In the genomic region with DNA sequence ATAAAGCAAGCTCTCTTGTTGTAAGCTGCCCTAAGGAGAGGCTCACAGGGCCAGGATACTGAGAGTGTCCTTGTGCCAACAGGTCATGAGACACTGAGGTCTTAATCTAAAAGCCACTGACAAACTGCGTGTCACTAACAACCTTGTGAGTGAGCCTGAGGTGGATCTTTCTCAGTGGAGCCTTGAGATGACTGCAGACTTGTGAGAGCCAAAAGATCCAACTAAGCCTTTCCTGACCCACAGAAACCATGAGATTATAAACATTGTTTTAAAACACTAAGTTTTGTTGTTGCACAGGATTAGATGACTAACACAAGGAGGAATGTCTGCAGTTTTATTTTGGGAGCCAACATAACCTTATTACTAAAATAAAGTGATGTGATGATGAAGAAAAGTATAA, we compare ENCODE assay signal across 15 cellular contexts.
DNase-seq lines count a peak whose midpoint lies in the region; ATAC-seq, FAIRE-seq and TF ChIP-seq lines count a peak whose summit lies in the region.
"Had no signal": no experiment of that assay in that cellular context is flagged by ENCODE, and none has a peak within 500 bp of the region (broad histone marks: within the 10 kb centered on the region; RNA-seq: fewer than 3 reads in every experiment).

No MANE protein-coding gene starts in this region.

- no peaks in the 10 kb centered on the region for H3K79me2 ChIP-seq in endothelial cell of umbilical vein (ENCODE audit: control insufficient read depth, insufficient read depth, low read length)

- TF ChIP-seq CTCF in endothelial cell of umbilical vein (IDR thresholded peaks at IDR 0.05; ENCODE audit: extremely low read depth in 1 of 2, insufficient read depth in 1 of 2, low read depth in 1 of 2, low read length in 2 of 2) (no peak), heart right ventricle (IDR thresholded peaks at IDR 0.05) (no peak), D721Med (IDR thresholded peaks at IDR 0.05; ENCODE audit: insufficient read depth, missing control alignments) (no peak)

- H3K4me1 ChIP-seq in SJCRH30 (no peaks in the 10 kb centered on the region; the same call in 1 of the 2 replicates), endothelial cell of umbilical vein (ENCODE audit: control insufficient read depth, extremely low read depth, insufficient read depth, low read length) (peaks cover 8% of the 10 kb centered on the region), small intestine (ENCODE audit: control insufficient read depth in 2 of 2, insufficient read depth in 1 of 2, low read depth in 1 of 2, low read length in 1 of 2) (no peaks in the 10 kb centered on the region), heart right ventricle (no peaks in the 10 kb centered on the region)
- H3K4me1 ChIP-seq: prostate gland had no signal

- H3K27ac ChIP-seq in SJCRH30 (no peak overlapping the region), endothelial cell of umbilical vein (ENCODE audit: insufficient read depth, low read depth, low read length) (peak overlapping the region; percentile 33), small intestine (ENCODE audit: low read depth in 1 of 2, low read length in 1 of 2) (no peak overlapping the region), heart right ventricle (no peak overlapping the region)
- H3K27ac ChIP-seq: KMS-11, prostate gland had no signal

- no TSS peak for BruUV-seq in endothelial cell of umbilical vein (replicated peaks; lab: Mats Ljungman, UMichigan)

- CTCF ChIA-PET in endothelial cell of umbilical vein (lab: Charles Lee) = interaction anchor here (1.0 kb wide), 1 partner anchor 23 kb away, joined by 3 read pairs; no protein-coding TSS in a partner anchor

- no peak overlapping the region for H3K4me2 ChIP-seq in endothelial cell of umbilical vein (ENCODE audit: insufficient read depth, low read length)
- H3K4me2 ChIP-seq: KMS-11 had no signal

- H3K4me3 ChIP-seq in SJCRH30 (no peak overlapping the region), endothelial cell of umbilical vein (replicated peaks in 1 of 3; ENCODE audit: insufficient read depth in 1 of 3, low read depth in 1 of 3, low read length in 3 of 3) (no peak overlapping the region), skeletal muscle cell (ENCODE audit: low read depth, low read length) (no peak overlapping the region), small intestine (ENCODE audit: low read depth in 1 of 2, low read length in 2 of 2) (no peak overlapping the region), heart right ventricle (no peak overlapping the region)
- H3K4me3 ChIP-seq: prostate gland had no signal

- FAIRE-seq in endothelial cell of umbilical vein (lab: Jason Lieb, UNC) (peak; percentile 88), small intestine (lab: Jason Lieb, UNC) (no peak), D721Med (lab: Jason Lieb, UNC) (no peak)
- FAIRE-seq: colon had no signal

- H2AFZ ChIP-seq in endothelial cell of umbilical vein (ENCODE audit: low read depth, low read length) = peak overlapping the region; percentile 82

- H3K27me3 ChIP-seq in SJCRH30 (no peaks in the 10 kb centered on the region), endothelial cell of umbilical vein (ENCODE audit: control insufficient read depth in 2 of 2, insufficient read depth in 2 of 2, low read length in 2 of 2) (no peaks in the 10 kb centered on the region), small intestine (ENCODE audit: control insufficient read depth in 2 of 2, insufficient read depth in 2 of 2, low read length in 2 of 2) (no peaks in the 10 kb centered on the region), heart right ventricle (no peaks in the 10 kb centered on the region)

- H3K9ac ChIP-seq in endothelial cell of umbilical vein (replicated peaks; ENCODE audit: extremely low read depth, insufficient read depth, low read length) = peak overlapping the region; percentile 20
- H3K9ac ChIP-seq: KMS-11 had no signal

- dilution Hi-C loops in endothelial cell of umbilical vein (cut with MboI; ENCODE audit: extremely low pct_ligation_motif_present, low sequenced_read_pairs) = no loop called here

- no peak for TF ChIP-seq POLR2A in endothelial cell of umbilical vein (IDR thresholded peaks at IDR 0.05; ENCODE audit: low read depth, low read length)

- H3K9me3 ChIP-seq in SJCRH30 (replicated peaks) = no peaks in the 10 kb centered on the region
- H3K9me3 ChIP-seq in endothelial cell of umbilical vein (replicated peaks; ENCODE audit: control insufficient read depth, insufficient read depth, low read length) = no peaks in the 10 kb centered on the region
- no peaks in the 10 kb centered on the region for H3K9me3 ChIP-seq in small intestine (ENCODE audit: control insufficient read depth, low read depth)
- no peaks in the 10 kb centered on the region for H3K9me3 ChIP-seq in heart right ventricle
- H3K9me3 ChIP-seq: prostate gland had no signal

- H4K20me1 ChIP-seq in endothelial cell of umbilical vein (replicated peaks; ENCODE audit: control insufficient read depth, extremely low read depth, insufficient read depth, low read length) = no peaks in the 10 kb centered on the region

- no peak for ATAC-seq in heart right ventricle
- ATAC-seq: CD8-positive, alpha-beta T cell; stimulated activated naive CD8-positive, alpha-beta T cell treated with anti-CD3 and anti-CD28 coated beads, Interleukin-15, Interleukin-2, amounts not matched to agents 100 U/mL and 50 U/mL, for 24 hours had no signal

- POLR2A ChIA-PET in endothelial cell of umbilical vein (lab: Charles Lee) = interaction anchor here (0.6 kb wide), 1 partner anchor 11 kb away, joined by 3 read pairs; no protein-coding TSS in a partner anchor

- no peaks in the 10 kb centered on the region for H3K9me1 ChIP-seq in endothelial cell of umbilical vein (replicated peaks; ENCODE audit: control insufficient read depth, extremely low read depth, insufficient read depth, low read length)

- no peaks in the 10 kb centered on the region for H3K36me3 ChIP-seq in SJCRH30
- no peaks in the 10 kb centered on the region for H3K36me3 ChIP-seq in endothelial cell of umbilical vein (ENCODE audit: control insufficient read depth in 2 of 2, extremely low read depth in 1 of 2, insufficient read depth in 2 of 2, low read length in 2 of 2)
- H3K36me3 ChIP-seq in small intestine (ENCODE audit: control insufficient read depth in 2 of 2, insufficient read depth in 2 of 2, low read length in 2 of 2) = no peaks in the 10 kb centered on the region
- H3K36me3 ChIP-seq in heart right ventricle = no peaks in the 10 kb centered on the region
- H3K36me3 ChIP-seq: prostate gland had no signal

- intact Hi-C loops in endothelial cell of umbilical vein (cut with micrococcal nuclease) = loop anchor here (1.0 kb wide), 1 partner anchor 35 kb away; no protein-coding TSS in a partner anchor
- intact Hi-C loops in heart right ventricle (cut with DNase I) = no loop called here

- DNase-seq in ELR (ENCODE audit: low read depth) = peak; percentile 46
- DNase-seq in SJCRH30 = peak; percentile 3 to 13
- peak; percentile 73 for DNase-seq in endothelial cell of umbilical vein (ENCODE audit: low read depth, low spot score)
- DNase-seq in skeletal muscle cell (ENCODE audit: low read depth) = peak; percentile 4
- DNase-seq in small intestine = no peak
- no peak for DNase-seq in heart right ventricle
- no peak for DNase-seq in NK-92 treated with Interleukin-12 subunit alpha and Interleukin-12 subunit beta, amount 100 ng/mL, for 24 hours (lab: John Stamatoyannopoulos, UW)
- DNase-seq in D721Med (ENCODE audit: insufficient read length, low spot score) = no peak
- DNase-seq: activated CD4-positive, alpha-beta memory T cell treated with anti-CD3 and anti-CD28 coated beads, Interleukin-2, amount 10 ng/mL, durations not matched to agents 7 days and 5 days; CD8-positive, alpha-beta T cell; immature natural killer cell; stimulated activated naive CD8-positive, alpha-beta T cell treated with anti-CD3 and anti-CD28 coated beads, Interleukin-15, Interleukin-2, amounts not matched to agents 100 U/mL and 50 U/mL, for 24 hours had no signal

- WGBS in small intestine, 3 donors = 80 to 90% (median 83%) methylated on average over 1 of the region's 1 CpG
- 30 to 46% methylated on average over 1 of the region's 1 CpG for WGBS in heart right ventricle, 2 donors

TF ChIP-seq in endothelial cell of umbilical vein, 7 proteins besides CTCF, POLR2A, EP300 and RAD21:
- TF ChIP-seq GATA2 (IDR thresholded peaks at IDR 0.05; ENCODE audit: insufficient read depth, insufficient read length, low read depth, low read length) = peak; percentile 6
- TF ChIP-seq, protein P1, sequence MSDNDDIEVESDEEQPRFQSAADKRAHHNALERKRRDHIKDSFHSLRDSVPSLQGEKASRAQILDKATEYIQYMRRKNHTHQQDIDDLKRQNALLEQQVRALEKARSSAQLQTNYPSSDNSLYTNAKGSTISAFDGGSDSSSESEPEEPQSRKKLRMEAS (IDR thresholded peaks at IDR 0.05; ENCODE audit: insufficient read depth, insufficient read length) = no peak
- no peak for TF ChIP-seq POLR2AphosphoS5 (IDR thresholded peaks at IDR 0.05; ENCODE audit: insufficient read depth, low read depth, low read length)
- TF ChIP-seq EZH2 (IDR thresholded peaks at IDR 0.05; ENCODE audit: borderline replicate concordance, low read depth, low read length, severe bottlenecking) = no peak
- no peak for TF ChIP-seq MYC (IDR thresholded peaks at IDR 0.05; ENCODE audit: low read depth, low read length)
- peak; percentile 42 for TF ChIP-seq FOS (IDR thresholded peaks at IDR 0.05; ENCODE audit: borderline replicate concordance, insufficient read depth, low read length)
- peak; percentile 57 for TF ChIP-seq JUN (IDR thresholded peaks at IDR 0.05; ENCODE audit: borderline replicate concordance, insufficient read depth, insufficient read length, low read depth)

Comparison
In these comparisons a context has a peak if more than half of its experiments do, and no peak if none do; other contexts are left out.
1. DNase-seq: peak in ELR (single experiment), SJCRH30 (2 of 2), endothelial cell of umbilical vein (single experiment) and skeletal muscle cell (single experiment); none in small intestine (single experiment), heart right ventricle (0 of 2), NK-92 treated with Interleukin-12 subunit alpha and Interleukin-12 subunit beta, amount 100 ng/mL, for 24 hours (single experiment) and D721Med (single experiment).